ENCODE assay signal across 1 cellular context in genomic region chr1:206612129-206612876, GRCh38.
A peak's percentile ranks its signal among the peaks of the same experiment; 100 is the strongest.
TF ChIP-seq lines count a peak whose summit lies in the region.

Gene EIF2D (minus strand): TSS chr1:206612465. CDS start chr1:206612342, 123 bp downstream.

TF ChIP-seq in HepG2, 621 proteins besides CTCF, POLR2A, EP300 and RAD21 (continued from another document and continues in another):
- TF ChIP-seq LRRFIP1 (CRISPR knock-in tag; conservative IDR thresholded peaks at IDR 0.05): no peak
- peak; percentile 78; the same call in 1 of the 2 replicates for TF ChIP-seq ZNF550 (CRISPR knock-in tag; IDR thresholded peaks at IDR 0.05; ENCODE audit: borderline replicate concordance)
- TF ChIP-seq ATM (IDR thresholded peaks at IDR 0.05; ENCODE audit: borderline replicate concordance): no peak
- TF ChIP-seq FUBP1 (CRISPR knock-in tag; IDR thresholded peaks at IDR 0.05; ENCODE audit: borderline replicate concordance): no peak
- TF ChIP-seq HMG20B (CRISPR knock-in tag; conservative IDR thresholded peaks at IDR 0.05): peak; percentile 63; the same call in 1 of the 2 replicates
- peak; percentile 69; the same call in 1 of the 2 replicates for TF ChIP-seq ZFP82 (CRISPR knock-in tag; IDR thresholded peaks at IDR 0.05; ENCODE audit: borderline replicate concordance)
- TF ChIP-seq HHEX (CRISPR knock-in tag; IDR thresholded peaks at IDR 0.05): no peak
- no peak for TF ChIP-seq SCMH1 (CRISPR knock-in tag; IDR thresholded peaks at IDR 0.05; ENCODE audit: borderline replicate concordance)
- peak; percentile 68; the same call in 1 of the 2 replicates for TF ChIP-seq ZNF576 (CRISPR knock-in tag; IDR thresholded peaks at IDR 0.05)
- peak; percentile 84 for TF ChIP-seq FOXA3 (CRISPR knock-in tag; IDR thresholded peaks at IDR 0.05)
- TF ChIP-seq ZNF772 (CRISPR knock-in tag; IDR thresholded peaks at IDR 0.05): peak; percentile 97
- TF ChIP-seq HNRNPL (IDR thresholded peaks at IDR 0.05; ENCODE audit: low read depth, low read length): peak; percentile 73; the same call in 1 of the 2 replicates
- TF ChIP-seq FOXO1 (CRISPR knock-in tag; IDR thresholded peaks at IDR 0.05): peak; percentile 80
- no peak; the same call in 1 of the 2 replicates for TF ChIP-seq CEBPG (CRISPR knock-in tag; IDR thresholded peaks at IDR 0.05)
- peak; percentile 98 for TF ChIP-seq ZNF431 (CRISPR knock-in tag; IDR thresholded peaks at IDR 0.05; ENCODE audit: borderline replicate concordance, low read depth)
- peak; percentile 82 for TF ChIP-seq DRAP1 (CRISPR knock-in tag; IDR thresholded peaks at IDR 0.05)
- TF ChIP-seq ZSCAN9 (CRISPR knock-in tag; IDR thresholded peaks at IDR 0.05; ENCODE audit: borderline replicate concordance): peak; percentile 97
- 0 out of 2 replicates have a peak, but pooled peaks have one; percentile 75 for TF ChIP-seq ZNF329 (CRISPR knock-in tag; IDR thresholded peaks at IDR 0.05; ENCODE audit: low read depth)
- TF ChIP-seq SSRP1 (CRISPR knock-in tag; IDR thresholded peaks at IDR 0.05): no peak
- TF ChIP-seq ZNF30 (CRISPR knock-in tag; IDR thresholded peaks at IDR 0.05): peak; percentile 63; the same call in 1 of the 2 replicates
- TF ChIP-seq HBP1 (CRISPR knock-in tag; IDR thresholded peaks at IDR 0.05; ENCODE audit: low read depth): peak; percentile 96
- TF ChIP-seq ZNF710 (CRISPR knock-in tag; IDR thresholded peaks at IDR 0.05; ENCODE audit: borderline replicate concordance): peak; percentile 86; the same call in 1 of the 2 replicates
- TF ChIP-seq KDM1A (CRISPR knock-in tag; IDR thresholded peaks at IDR 0.05): peak; percentile 83
- no peak for TF ChIP-seq ZNF292 (CRISPR knock-in tag; IDR thresholded peaks at IDR 0.05; ENCODE audit: borderline replicate concordance, low read depth)
- TF ChIP-seq MIER2 (CRISPR knock-in tag; IDR thresholded peaks at IDR 0.05): peak; percentile 84
- TF ChIP-seq HOMEZ (CRISPR knock-in tag; IDR thresholded peaks at IDR 0.05; ENCODE audit: low read depth): peak; percentile 58; the same call in 1 of the 2 replicates
- TF ChIP-seq ZNF367 (CRISPR knock-in tag; IDR thresholded peaks at IDR 0.05; ENCODE audit: borderline replicate concordance): peak; percentile 63; the same call in 1 of the 2 replicates
- TF ChIP-seq STAT5B (CRISPR knock-in tag; IDR thresholded peaks at IDR 0.05): peak; percentile 91
- TF ChIP-seq EED (CRISPR knock-in tag; IDR thresholded peaks at IDR 0.05): peak; percentile 91
- TF ChIP-seq FOXK1 (CRISPR knock-in tag; IDR thresholded peaks at IDR 0.05; ENCODE audit: borderline replicate concordance, low read depth): peak; percentile 97
- peak; percentile 64; the same call in 1 of the 2 replicates for TF ChIP-seq HIC2 (CRISPR knock-in tag; IDR thresholded peaks at IDR 0.05; ENCODE audit: low read depth)
- TF ChIP-seq ZNF354B (CRISPR knock-in tag; IDR thresholded peaks at IDR 0.05): no peak
- TF ChIP-seq SKI (IDR thresholded peaks at IDR 0.05; ENCODE audit: partially characterized antibody): peak; percentile 44
- peak; percentile 78 for TF ChIP-seq NCOA2 (CRISPR knock-in tag; IDR thresholded peaks at IDR 0.05)
- TF ChIP-seq ZBTB37 (CRISPR knock-in tag; IDR thresholded peaks at IDR 0.05): no peak
- peak; percentile 69 for TF ChIP-seq FOXP4 (CRISPR knock-in tag; IDR thresholded peaks at IDR 0.05)
- no peak for TF ChIP-seq ZBTB39 (CRISPR knock-in tag; IDR thresholded peaks at IDR 0.05)
- peak; percentile 96 for TF ChIP-seq POLR2G (IDR thresholded peaks at IDR 0.05; ENCODE audit: low read depth, low read length)
- peak; percentile 71 for TF ChIP-seq BCL6 (CRISPR knock-in tag; IDR thresholded peaks at IDR 0.05)
- peak; percentile 74; the same call in 1 of the 2 replicates for TF ChIP-seq AKAP8 (CRISPR knock-in tag; IDR thresholded peaks at IDR 0.05)
- TF ChIP-seq ZNF331 (CRISPR knock-in tag; IDR thresholded peaks at IDR 0.05): peak; percentile 98
- peak; percentile 73 for TF ChIP-seq ZNF143 (CRISPR knock-in tag; IDR thresholded peaks at IDR 0.05)
- TF ChIP-seq ZNF614 (CRISPR knock-in tag; IDR thresholded peaks at IDR 0.05; ENCODE audit: borderline replicate concordance): peak; percentile 97; the same call in 1 of the 2 replicates
- peak; percentile 74; the same call in 1 of the 2 replicates for TF ChIP-seq ZNF546 (CRISPR knock-in tag; conservative IDR thresholded peaks at IDR 0.05)
- TF ChIP-seq ZIK1 (CRISPR knock-in tag; IDR thresholded peaks at IDR 0.05; ENCODE audit: borderline replicate concordance, low read depth): peak; percentile 60; the same call in 1 of the 2 replicates
- 0 out of 2 replicates have a peak, but pooled peaks have one; percentile 76 for TF ChIP-seq MLLT10 (CRISPR knock-in tag; IDR thresholded peaks at IDR 0.05)
- TF ChIP-seq ZNF570 (CRISPR knock-in tag; IDR thresholded peaks at IDR 0.05; ENCODE audit: borderline replicate concordance): no peak
